7 cellular contexts compared by ENCODE assay signal in the genomic region with DNA sequence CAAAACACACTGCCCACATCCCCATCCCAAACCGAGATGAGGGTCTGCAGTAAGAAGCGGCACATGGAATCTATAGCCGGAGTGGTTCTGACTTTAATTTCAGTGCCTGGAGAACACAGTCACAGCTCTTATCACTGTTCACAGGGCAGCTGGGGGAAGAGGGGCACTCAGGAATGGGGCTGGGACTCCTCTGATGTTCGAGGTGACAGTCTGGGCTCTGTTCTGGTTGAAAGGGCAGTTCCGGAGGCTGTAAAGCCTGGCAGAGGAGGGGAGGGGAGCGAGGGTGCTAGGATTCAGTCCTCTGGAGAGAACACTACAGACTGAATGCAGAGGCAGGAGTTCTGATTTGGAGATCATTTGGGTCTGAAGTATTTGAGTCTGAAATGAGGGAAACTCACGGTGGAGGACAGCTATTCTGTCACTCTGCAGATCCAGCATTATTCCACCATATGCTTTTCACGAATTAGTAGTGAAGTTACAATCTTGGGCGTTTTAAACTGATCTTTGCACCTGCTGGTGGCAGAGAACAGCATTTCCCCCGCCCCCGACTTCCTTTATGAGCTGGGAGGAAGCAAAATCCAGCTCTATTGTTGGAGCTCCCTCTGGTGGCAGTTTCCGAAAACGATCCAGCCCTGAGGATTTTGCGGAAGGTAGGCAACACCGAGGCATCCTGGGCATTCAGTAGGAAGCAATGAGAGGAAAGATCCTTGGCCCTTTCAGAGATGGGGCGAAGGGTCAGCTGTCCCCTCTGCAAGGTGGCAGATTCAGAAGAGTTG. TPM values are rescaled to one million over a fixed set of nuclear protein-coding genes. Genes with fewer than 3 reads are reported as not detected.
DNase-seq lines count a peak whose midpoint lies in the region; ATAC-seq, FAIRE-seq and TF ChIP-seq lines count a peak whose summit lies in the region.

No MANE protein-coding gene starts in this region.

- ATAC-seq in HG02759 (IDR thresholded peaks at IDR 0.05; ENCODE audit: unreplicated experiment) (peak; percentile 89), gastrocnemius medialis (peak; percentile 56 to 71)

- TF ChIP-seq CTCF in gastrocnemius medialis (IDR thresholded peaks at IDR 0.05 in 4 of 5, conservative IDR thresholded peaks at IDR 0.05 in 1 of 5) = peak; percentile 32 to 72 (median 59)

- H3K27me3 Mint-ChIP-seq in T-helper 2 cell treated with Interferon-gamma antibody and Interleukin-4, amounts not matched to agents 5 μg/mL and 100 μg/mL, for 36 hours (ENCODE audit: low read depth) = peaks cover 49% of the 10 kb centered on the region

- peak; percentile 83 for FAIRE-seq in GM12892 (lab: Jason Lieb, UNC)

- H3K27me3 ChIP-seq in gastrocnemius medialis = peaks cover 34 to 53% (median 47%) of the 10 kb centered on the region in 3 donors

- H3K36me3 Mint-ChIP-seq in T-helper 2 cell treated with Interferon-gamma antibody and Interleukin-4, amounts not matched to agents 5 μg/mL and 100 μg/mL, for 36 hours (ENCODE audit: low read depth) = no peaks in the 10 kb centered on the region

- H3K4me1 Mint-ChIP-seq in T-helper 2 cell treated with Interferon-gamma antibody and Interleukin-4, amounts not matched to agents 5 μg/mL and 100 μg/mL, for 36 hours (ENCODE audit: low read depth) = peaks cover 17% of the 10 kb centered on the region

- H3K9me3 Mint-ChIP-seq in T-helper 2 cell treated with Interferon-gamma antibody and Interleukin-4, amounts not matched to agents 5 μg/mL and 100 μg/mL, for 36 hours = no peaks in the 10 kb centered on the region

- peaks cover 5 to 7% of the 10 kb centered on the region in 2 donors for H3K4me1 ChIP-seq in gastrocnemius medialis

- H3K27ac Mint-ChIP-seq in T-helper 2 cell treated with Interferon-gamma antibody and Interleukin-4, amounts not matched to agents 5 μg/mL and 100 μg/mL, for 36 hours = peak overlapping the region; percentile 72

- no peaks in the 10 kb centered on the region for H3K9me3 ChIP-seq in gastrocnemius medialis

- DNase-seq in GM12892 (ENCODE audit: insufficient read length) (peak; percentile 54), NCI-H1105 treated with DMSO at 0.1 percent for 48 hours (lab: John Stamatoyannopoulos, UW) (peak; percentile 66), astrocyte of the hippocampus (ENCODE audit: low read depth, low spot score) (peak; percentile 91), gastrocnemius medialis (peak; percentile 26 to 30)
- peak; percentile 74 for DNase-seq in T-helper 2 cell treated with Interferon-gamma antibody and Interleukin-4, amounts not matched to agents 5 μg/mL and 100 μg/mL, for 36 hours (ENCODE audit: low spot score)

- in situ Hi-C loops in gastrocnemius medialis (cut with MboI; ENCODE audit: low sequenced_read_pairs in 4 of 4) = loop anchor here (5.0 to 25.0 kb wide), 4 partner anchors 377 to 490 kb away; no protein-coding TSS in a partner anchor

- no peaks in the 10 kb centered on the region for H3K36me3 ChIP-seq in gastrocnemius medialis

- peak overlapping the region; percentile 36 for H3K4me3 ChIP-seq in iPS-11a (ENCODE audit: low read depth, low read length)
- peak overlapping the region; percentile 25 to 45 (median 38) for H3K4me3 ChIP-seq in gastrocnemius medialis

- intact Hi-C loops in gastrocnemius medialis (cut with DNase I; ENCODE audit: low total_unique reads) = loop anchor here (2.0 kb wide), 1 partner anchor 378 kb away; no protein-coding TSS in a partner anchor

- no peak for TF ChIP-seq POLR2A in GM12892 (IDR thresholded peaks at IDR 0.05; ENCODE audit: low read depth, low read length)
- no peak for TF ChIP-seq POLR2A in gastrocnemius medialis (IDR thresholded peaks at IDR 0.05)

- H3K27ac ChIP-seq in gastrocnemius medialis = no peak overlapping the region

- H3K4me3 Mint-ChIP-seq in T-helper 2 cell treated with Interferon-gamma antibody and Interleukin-4, amounts not matched to agents 5 μg/mL and 100 μg/mL, for 36 hours = peak overlapping the region; percentile 88

RNA-seq across cellular contexts. Expression of a gene that starts 22.7 kb away (rescaled TPM):
- not detected for polyA plus RNA-seq in GM12892 (2012; ENCODE audit: missing spikeins)
- not detected for total RNA-seq in gastrocnemius medialis

RNA-seq across cellular contexts. Expression of a gene that starts 36.6 kb away (rescaled TPM):
- not detected for polyA plus RNA-seq in GM12892 (2012; ENCODE audit: missing spikeins)
- total RNA-seq in gastrocnemius medialis = not detected

Comparison
In these comparisons a context has a peak if more than half of its experiments do, and no peak if none do; other contexts are left out.
1. DNase-seq: peak in every context shown above with its lines; median percentile 91 in astrocyte of the hippocampus; 74 in T-helper 2 cell treated with Interferon-gamma antibody and Interleukin-4, amounts not matched to agents 5 μg/mL and 100 μg/mL, for 36 hours; 66 in NCI-H1105 treated with DMSO at 0.1 percent for 48 hours; 54 in GM12892; 28 in gastrocnemius medialis.